ENCODE assay signal across 19 cellular contexts in the genomic region with DNA sequence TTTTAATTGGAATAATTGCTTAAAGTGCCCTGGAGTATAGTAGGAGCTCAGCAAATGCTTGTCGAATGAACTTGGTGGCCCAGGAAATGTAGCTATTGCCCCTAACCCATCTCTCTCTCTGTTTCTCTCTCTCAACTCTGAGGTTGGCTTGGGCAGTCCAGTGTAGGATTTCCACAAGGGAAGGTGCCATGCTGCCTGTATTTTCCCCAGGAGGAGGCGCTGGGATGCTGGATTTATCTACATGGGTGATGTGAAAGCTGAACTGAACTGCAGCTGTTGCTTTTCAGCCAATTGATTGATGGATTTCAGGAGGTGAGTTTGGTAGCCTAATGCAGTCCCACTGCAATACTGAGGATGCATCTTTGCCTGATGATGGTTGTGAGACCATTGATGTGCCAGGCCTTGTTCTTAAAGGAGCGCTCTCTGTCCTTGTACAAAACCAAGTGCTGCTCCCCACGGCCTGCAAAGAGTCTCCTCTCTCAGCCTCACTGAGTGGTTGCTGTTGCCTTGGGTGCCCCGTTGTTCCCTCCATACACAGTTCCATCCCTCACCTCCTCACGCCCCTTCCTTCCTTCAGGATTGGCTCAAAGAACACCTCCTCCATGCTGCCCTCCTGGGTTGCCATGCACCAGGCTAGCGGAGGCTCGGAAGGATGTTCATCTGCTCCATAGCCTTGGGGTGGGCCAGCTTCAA.
DNase-seq lines count a peak whose midpoint lies in the region; ATAC-seq and TF ChIP-seq lines count a peak whose summit lies in the region.
"Had no signal": no experiment of that assay in that cellular context is flagged by ENCODE, and none has a peak within 500 bp of the region (broad histone marks: within the 10 kb centered on the region; RNA-seq: fewer than 3 reads in every experiment).

No MANE protein-coding gene starts in this region.

- H3K4me3 ChIP-seq in NB4 (ENCODE audit: low read depth, low read length) = no peak overlapping the region
- H3K4me3 ChIP-seq: sigmoid colon, transverse colon had no signal

- no peak for TF ChIP-seq POLR2A in NB4 (IDR thresholded peaks at IDR 0.05; ENCODE audit: extremely low read depth, insufficient read length)

- H3K4me1 Mint-ChIP-seq in glutamatergic neuron (ENCODE audit: low read depth, unreplicated experiment) (no peaks in the 10 kb centered on the region), progenitor cell of endocrine pancreas (ENCODE audit: low read depth) (no peaks in the 10 kb centered on the region)
- H3K4me1 Mint-ChIP-seq: stimulated activated naive B cell treated with anti-CD40 and anti-IgM and Interleukin-4, amounts not matched to agents 10 μg/mL and 1 μg/mL and 100 μg/mL, for 72 hours had no signal

- DNase-seq in DMS 273 (lab: John Stamatoyannopoulos, UW; ENCODE audit: unreplicated experiment) (peak; percentile 16), DMS 273 treated with DMSO at 0.1 percent for 48 hours (lab: John Stamatoyannopoulos, UW) (no peak), NB4 (ENCODE audit: low read depth) (peak; percentile 21), glutamatergic neuron (peak; percentile 32), progenitor cell of endocrine pancreas (ENCODE audit: low spot score, unreplicated experiment) (no peak)
- DNase-seq in activated naive CD4-positive, alpha-beta T cell treated with anti-CD3 and anti-CD28 coated beads, Interleukin-2, amount 50 U/mL, for 72 hours (ENCODE audit: low spot score in 2 of 2) = no peak
- DNase-seq: activated CD4-positive, alpha-beta T cell treated with anti-CD3 and anti-CD28 coated beads for 4 hours; activated CD8-positive, alpha-beta memory T cell treated with anti-CD3 and anti-CD28 coated beads, Interleukin-2, amount 50 U/mL, for 4 hours; BE2C; erythroblast; left ventricle myocardium superior; NCI-H146; NCI-H345; occipital lobe; sigmoid colon; stimulated activated naive B cell treated with anti-CD40 and anti-IgM and Interleukin-4, amounts not matched to agents 10 μg/mL and 1 μg/mL and 100 μg/mL, for 72 hours; transverse colon had no signal

- H3K4me3 Mint-ChIP-seq in glutamatergic neuron (ENCODE audit: unreplicated experiment) (no peak overlapping the region), progenitor cell of endocrine pancreas (ENCODE audit: low read depth) (no peak overlapping the region)
- H3K4me3 Mint-ChIP-seq: stimulated activated naive B cell treated with anti-CD40 and anti-IgM and Interleukin-4, amounts not matched to agents 10 μg/mL and 1 μg/mL and 100 μg/mL, for 72 hours had no signal

- no peak for ATAC-seq in activated naive CD4-positive, alpha-beta T cell treated with anti-CD3 and anti-CD28 coated beads, Interleukin-2, amount 50 U/mL, for 72 hours
- ATAC-seq in GM21737 (IDR thresholded peaks at IDR 0.05; ENCODE audit: unreplicated experiment) = no peak
- no peak for ATAC-seq in HG02763 (IDR thresholded peaks at IDR 0.05; ENCODE audit: unreplicated experiment)
- ATAC-seq: left ventricle myocardium superior; stimulated activated naive B cell treated with anti-CD40 and anti-IgM and Interleukin-4, amounts not matched to agents 10 μg/mL and 1 μg/mL and 100 μg/mL, for 72 hours had no signal

- H3K9me3 Mint-ChIP-seq in glutamatergic neuron (ENCODE audit: unreplicated experiment) = peaks cover 7% of the 10 kb centered on the region
- peaks cover 3% of the 10 kb centered on the region for H3K9me3 Mint-ChIP-seq in progenitor cell of endocrine pancreas (ENCODE audit: low read depth)
- H3K9me3 Mint-ChIP-seq in activated naive CD4-positive, alpha-beta T cell treated with anti-CD3 and anti-CD28 coated beads, Interleukin-2, amount 50 U/mL, for 72 hours = no peaks in the 10 kb centered on the region
- H3K9me3 Mint-ChIP-seq: stimulated activated naive B cell treated with anti-CD40 and anti-IgM and Interleukin-4, amounts not matched to agents 10 μg/mL and 1 μg/mL and 100 μg/mL, for 72 hours had no signal

- H3K27ac Mint-ChIP-seq in glutamatergic neuron (ENCODE audit: unreplicated experiment) = peak overlapping the region; percentile 3
- H3K27ac Mint-ChIP-seq in progenitor cell of endocrine pancreas = no peak overlapping the region
- H3K27ac Mint-ChIP-seq in activated naive CD4-positive, alpha-beta T cell treated with anti-CD3 and anti-CD28 coated beads, Interleukin-2, amount 50 U/mL, for 72 hours = no peak overlapping the region
- H3K27ac Mint-ChIP-seq: stimulated activated naive B cell treated with anti-CD40 and anti-IgM and Interleukin-4, amounts not matched to agents 10 μg/mL and 1 μg/mL and 100 μg/mL, for 72 hours had no signal

- no peaks in the 10 kb centered on the region for H3K27me3 Mint-ChIP-seq in glutamatergic neuron (ENCODE audit: unreplicated experiment)
- peaks cover 15% of the 10 kb centered on the region for H3K27me3 Mint-ChIP-seq in progenitor cell of endocrine pancreas

- TF ChIP-seq CTCF in NB4 (IDR thresholded peaks at IDR 0.05; ENCODE audit: low read depth, low read length) = peak; percentile 45
- TF ChIP-seq CTCF in glutamatergic neuron (IDR thresholded peaks at IDR 0.05; ENCODE audit: partially characterized antibody, unreplicated experiment) = no peak
- TF ChIP-seq CTCF in progenitor cell of endocrine pancreas (IDR thresholded peaks at IDR 0.05; ENCODE audit: unreplicated experiment) = peak; percentile 48

- no peaks in the 10 kb centered on the region for H3K36me3 Mint-ChIP-seq in glutamatergic neuron (ENCODE audit: unreplicated experiment)
- H3K36me3 Mint-ChIP-seq in progenitor cell of endocrine pancreas (ENCODE audit: insufficient read depth) = no peaks in the 10 kb centered on the region
- H3K36me3 Mint-ChIP-seq in activated naive CD4-positive, alpha-beta T cell treated with anti-CD3 and anti-CD28 coated beads, Interleukin-2, amount 50 U/mL, for 72 hours = no peaks in the 10 kb centered on the region
- H3K36me3 Mint-ChIP-seq: stimulated activated naive B cell treated with anti-CD40 and anti-IgM and Interleukin-4, amounts not matched to agents 10 μg/mL and 1 μg/mL and 100 μg/mL, for 72 hours had no signal

Comparison
In these comparisons a context has a peak if more than half of its experiments do, and no peak if none do; other contexts are left out.
1. DNase-seq: peak in DMS 273 (single experiment), NB4 (single experiment) and glutamatergic neuron (single experiment); none in DMS 273 treated with DMSO at 0.1 percent for 48 hours (single experiment), progenitor cell of endocrine pancreas (single experiment) and activated naive CD4-positive, alpha-beta T cell treated with anti-CD3 and anti-CD28 coated beads, Interleukin-2, amount 50 U/mL, for 72 hours (0 of 2).